ENCODE assay signal across 1 cellular context in the genomic region with DNA sequence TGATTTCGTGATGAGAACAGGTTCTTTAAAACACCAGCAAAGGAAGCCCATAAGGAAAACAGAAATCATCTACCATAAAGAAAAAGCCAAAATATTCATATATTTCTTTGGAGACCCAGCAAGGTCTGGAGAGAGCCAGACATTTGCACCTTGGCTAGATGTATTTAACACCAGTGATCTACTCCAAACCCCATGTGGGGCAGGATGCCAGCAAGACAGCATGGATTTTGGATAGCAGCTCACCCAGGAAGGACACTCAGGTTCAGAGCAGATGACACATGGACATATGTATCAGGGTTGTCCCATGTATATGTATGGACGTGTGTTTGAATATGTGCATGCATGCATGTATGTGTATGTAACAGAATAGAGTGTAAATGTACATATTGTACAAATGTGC.
TF ChIP-seq lines count a peak whose summit lies in the region.

No MANE protein-coding gene starts in this region.

TF ChIP-seq in GM23338, 12 proteins besides CTCF, POLR2A, EP300 and RAD21 (continued from another document):
- TF ChIP-seq, protein P1, sequence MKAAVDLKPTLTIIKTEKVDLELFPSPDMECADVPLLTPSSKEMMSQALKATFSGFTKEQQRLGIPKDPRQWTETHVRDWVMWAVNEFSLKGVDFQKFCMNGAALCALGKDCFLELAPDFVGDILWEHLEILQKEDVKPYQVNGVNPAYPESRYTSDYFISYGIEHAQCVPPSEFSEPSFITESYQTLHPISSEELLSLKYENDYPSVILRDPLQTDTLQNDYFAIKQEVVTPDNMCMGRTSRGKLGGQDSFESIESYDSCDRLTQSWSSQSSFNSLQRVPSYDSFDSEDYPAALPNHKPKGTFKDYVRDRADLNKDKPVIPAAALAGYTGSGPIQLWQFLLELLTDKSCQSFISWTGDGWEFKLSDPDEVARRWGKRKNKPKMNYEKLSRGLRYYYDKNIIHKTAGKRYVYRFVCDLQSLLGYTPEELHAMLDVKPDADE (IDR thresholded peaks at IDR 0.05) = no peak
- TF ChIP-seq EZH2 (IDR thresholded peaks at IDR 0.05; ENCODE audit: low read depth, unreplicated experiment) = no peak
